11 cellular contexts compared by ENCODE assay signal in the genomic region with DNA sequence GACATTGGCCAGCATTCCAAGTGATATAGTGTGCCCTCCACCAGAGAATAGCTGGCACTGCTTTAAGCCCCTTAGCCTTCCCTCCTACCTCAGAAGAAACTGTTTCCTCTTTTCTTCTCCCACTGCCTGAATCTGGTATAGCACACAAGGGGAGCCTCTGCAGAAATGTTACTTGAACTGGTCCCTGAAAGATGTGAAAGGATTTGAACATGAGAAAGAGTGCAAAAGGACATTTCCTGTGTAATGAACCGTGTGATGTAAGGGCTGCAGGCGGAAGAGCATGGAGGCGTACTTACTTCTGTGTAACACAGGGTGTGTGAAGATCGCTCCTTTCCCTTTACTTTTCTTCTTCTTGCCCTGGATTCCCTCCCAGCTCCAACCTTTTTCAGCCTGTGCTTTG. TPM values are rescaled to one million over a fixed set of nuclear protein-coding genes. Genes with fewer than 3 reads are reported as not detected.
A peak's percentile ranks its signal among the peaks of the same experiment; 100 is the strongest.
DNase-seq lines count a peak whose midpoint lies in the region; ATAC-seq and TF ChIP-seq lines count a peak whose summit lies in the region.
"Had no signal": no experiment of that assay in that cellular context is flagged by ENCODE, and none has a peak within 500 bp of the region (broad histone marks: within the 10 kb centered on the region; RNA-seq: fewer than 3 reads in every experiment).

No MANE protein-coding gene starts in this region.

- no peaks in the 10 kb centered on the region for H3K4me1 ChIP-seq in breast epithelium
- peaks cover 52 to 78% (median 68%) of the 10 kb centered on the region in 4 donors for H3K4me1 ChIP-seq in upper lobe of left lung

- BruUV-seq in MCF 10A (replicated peaks; lab: Mats Ljungman, UMichigan): no TSS peak

- DNase-seq in MCF 10A (ENCODE audit: unreplicated experiment) (no peak), breast epithelium (ENCODE audit: low spot score in 2 of 2) (no peak), epithelial cell of proximal tubule (ENCODE audit: low read depth) (no peak), upper lobe of left lung (no peak), left colon (no peak)
- DNase-seq in Jurkat, Clone E6-1 (ENCODE audit: low read depth, low spot score): peak; percentile 16
- no peak for DNase-seq in effector CD8-positive, alpha-beta T cell (lab: John Stamatoyannopoulos, UW)
- DNase-seq: GF-D8, NCI-H2171 had no signal

- intact Hi-C loops in MCF 10A (cut with micrococcal nuclease) (no loop called here), breast epithelium (cut with DNase I; ENCODE audit: low total_unique reads) (no loop called here), left colon (cut with DNase I, micrococcal nuclease) (no loop called here)

- ATAC-seq in upper lobe of left lung (ENCODE audit: low FRiP score in 2 of 2) (peak in 1 of 2 donors; percentile 55), GM18502 (IDR thresholded peaks at IDR 0.05; ENCODE audit: poor library complexity, unreplicated experiment) (no peak), left colon (no peak)

- 21 to 34% methylated on average over 4 of the region's 4 CpGs for WGBS in upper lobe of left lung, 2 donors

- no peak for TF ChIP-seq CTCF in MCF 10A (IDR thresholded peaks at IDR 0.05; ENCODE audit: unreplicated experiment)
- TF ChIP-seq CTCF in breast epithelium (IDR thresholded peaks at IDR 0.05): no peak
- TF ChIP-seq CTCF in epithelial cell of proximal tubule (conservative IDR thresholded peaks at IDR 0.05; ENCODE audit: low read depth, low read length): no peak
- no peak for TF ChIP-seq CTCF in upper lobe of left lung (IDR thresholded peaks at IDR 0.05)

- no peaks in the 10 kb centered on the region for H3K27me3 Mint-ChIP-seq in MCF 10A (ENCODE audit: insufficient read depth, unreplicated experiment)

- TF ChIP-seq EP300 in upper lobe of left lung (IDR thresholded peaks at IDR 0.05): no peak

- H3K27me3 ChIP-seq in breast epithelium (no peaks in the 10 kb centered on the region), upper lobe of left lung (no peaks in the 10 kb centered on the region)

- H3K27ac ChIP-seq in breast epithelium (no peak overlapping the region), upper lobe of left lung (peak overlapping the region in 3 of 4 donors; percentile 17 to 62 (median 46))

- TF ChIP-seq POLR2A in breast epithelium (IDR thresholded peaks at IDR 0.05) (no peak), upper lobe of left lung (IDR thresholded peaks at IDR 0.05) (no peak)

- peak overlapping the region; percentile 86 for H3K27ac Mint-ChIP-seq in MCF 10A (ENCODE audit: low read depth, unreplicated experiment)

- H3K4me3 ChIP-seq in breast epithelium (no peak overlapping the region), epithelial cell of proximal tubule (ENCODE audit: low read depth, low read length) (peak overlapping the region; percentile 32), upper lobe of left lung (no peak overlapping the region)
- H3K4me3 ChIP-seq in Jurkat, Clone E6-1 (ENCODE audit: low read length): no peak overlapping the region
- H3K4me3 ChIP-seq: skin epidermis had no signal

- CTCF ChIA-PET in MCF 10A (lab: Yijun Ruan, JAX): interaction anchor here (1.3 kb wide), 1 partner anchor 188 kb away, joined by 5 read pairs; no protein-coding TSS in a partner anchor

- no peaks in the 10 kb centered on the region for H3K9me3 Mint-ChIP-seq in MCF 10A (ENCODE audit: unreplicated experiment)

- peaks cover 77% of the 10 kb centered on the region for H3K4me1 Mint-ChIP-seq in MCF 10A (ENCODE audit: insufficient read depth, unreplicated experiment)

- peak overlapping the region; percentile 1 for H3K4me3 Mint-ChIP-seq in MCF 10A (ENCODE audit: unreplicated experiment)

- H3K36me3 Mint-ChIP-seq in MCF 10A (ENCODE audit: insufficient read depth, unreplicated experiment): peaks cover 12% of the 10 kb centered on the region

- no peaks in the 10 kb centered on the region for H3K9me3 ChIP-seq in breast epithelium
- H3K9me3 ChIP-seq in upper lobe of left lung: no peaks in the 10 kb centered on the region

- POLR2A ChIA-PET in MCF 10A (lab: Yijun Ruan, JAX): interaction anchor here (1.0 to 1.7 kb wide), 4 partner anchors 8 to 41 kb away, joined by 3 to 5 read pairs (median 4); a partner anchor contains a TSS

- H3K36me3 ChIP-seq in breast epithelium: no peaks in the 10 kb centered on the region
- no peaks in the 10 kb centered on the region for H3K36me3 ChIP-seq in upper lobe of left lung

RNA-seq across cellular contexts. Expression of a gene that starts 8.3 kb away (rescaled TPM):
- total RNA-seq in MCF 10A (2022) (93.5 and 94.6 TPM in 2 replicates), breast epithelium (10 to 100 TPM; 24.9 to 31.4 (median 27.5) TPM), epithelial cell of proximal tubule (36.0 and 42.2 TPM in 2 replicates), upper lobe of left lung (10 to 100 TPM; 40.4 to 81.6 (median 72.7) TPM), left colon (10 to 100 TPM; 63.5 to 72.2 TPM)
- 21.0 TPM for polyA plus RNA-seq in Jurkat, Clone E6-1 (2012; ENCODE audit: insufficient read depth, insufficient read length)

Comparison
In these comparisons a context has a peak if more than half of its experiments do, and no peak if none do; other contexts are left out.
1. H3K27ac ChIP-seq: peak in upper lobe of left lung (3 of 4); none in breast epithelium (0 of 2).